Comparison of ENCODE assay signal across 8 cellular contexts in the genomic region with DNA sequence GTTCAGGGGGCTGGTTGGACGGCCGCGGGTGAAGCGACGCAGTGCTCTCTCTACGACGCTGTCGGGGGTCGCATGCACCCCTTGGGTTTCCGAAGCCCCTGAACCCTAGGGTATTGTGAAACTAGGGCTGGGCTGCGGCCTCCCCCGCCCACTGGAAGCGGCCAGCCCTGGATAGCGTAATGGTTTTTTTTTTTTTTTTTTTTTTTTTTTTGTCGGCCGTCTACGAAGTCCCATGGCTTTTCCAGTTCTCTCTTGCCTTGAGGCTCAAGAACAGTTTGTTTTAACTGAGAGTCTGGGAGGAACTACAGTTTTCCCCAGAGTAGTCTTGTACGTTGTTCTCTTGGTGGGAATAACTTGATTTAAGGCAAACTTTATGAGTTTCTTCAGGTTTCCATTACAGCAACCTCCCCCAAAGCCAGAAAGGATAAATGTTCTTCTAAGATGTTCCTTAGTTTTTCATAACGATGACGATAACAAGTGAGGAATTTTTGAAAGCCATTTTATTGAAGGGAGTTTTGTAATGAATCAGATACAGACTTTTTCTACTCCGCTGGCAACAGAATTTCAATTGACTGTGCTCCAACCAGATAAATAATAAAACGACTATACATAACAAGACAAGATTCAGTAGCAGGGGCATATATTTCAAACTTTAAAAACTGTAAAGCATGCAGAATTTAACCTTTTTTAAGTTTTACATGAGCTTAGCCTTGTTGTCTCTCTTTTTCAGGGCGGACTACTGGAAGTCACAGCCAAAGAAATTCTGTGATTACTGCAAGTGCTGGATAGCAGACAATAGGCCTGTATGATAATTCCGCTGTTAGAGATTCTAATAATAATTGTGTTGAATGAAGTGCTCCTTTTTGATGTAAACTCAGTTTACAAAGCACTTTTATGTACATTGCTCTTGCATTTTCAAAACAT. TPM values are rescaled to one million over a fixed set of nuclear protein-coding genes. Genes with fewer than 3 reads are reported as not detected.
DNase-seq lines count a peak whose midpoint lies in the region; ATAC-seq and TF ChIP-seq lines count a peak whose summit lies in the region.

No MANE protein-coding gene starts in this region.

- 8% methylated on average over 24 of the region's 24 CpGs for WGBS in HUES64

- POLR2A ChIA-PET in activated CD4-positive, alpha-beta memory T cell treated with anti-CD3 and anti-CD28 coated beads, Interleukin-2, amount 10 ng/mL, durations not matched to agents 7 days and 5 days (lab: Charles Lee), result interaction anchor here (1.4 to 11.9 kb wide), 6 partner anchors 45 to 202 kb away, joined by 7 to 147 read pairs (median 12); partner anchors contain the start of genes ELF1 and MTRF1

- CTCF ChIA-PET in activated CD4-positive, alpha-beta memory T cell treated with anti-CD3 and anti-CD28 coated beads, Interleukin-2, amount 10 ng/mL, durations not matched to agents 7 days and 5 days (lab: Charles Lee), result interaction anchor here (1.1 to 2.9 kb wide), 2 partner anchors 8 to 380 kb away, joined by 3 to 11 read pairs; no protein-coding TSS in a partner anchor

- H3K79me2 ChIP-seq in osteoblast (ENCODE audit: insufficient read depth, low read length), result peaks cover 61% of the 10 kb centered on the region

- H3K27ac Mint-ChIP-seq in activated CD4-positive, alpha-beta memory T cell treated with anti-CD3 and anti-CD28 coated beads, Interleukin-2, amount 10 ng/mL, durations not matched to agents 7 days and 5 days, result peak overlapping the region; percentile 91

- peak overlapping the region; percentile 88 for H3K4me2 ChIP-seq in osteoblast (ENCODE audit: insufficient read depth, low read length)

- H3K4me1 Mint-ChIP-seq in activated CD4-positive, alpha-beta memory T cell treated with anti-CD3 and anti-CD28 coated beads, Interleukin-2, amount 10 ng/mL, durations not matched to agents 7 days and 5 days, result peaks cover 43% of the 10 kb centered on the region

- H3K27me3 ChIP-seq in HUES64 (ENCODE audit: insufficient read depth, low read length) (no peaks in the 10 kb centered on the region), osteoblast (ENCODE audit: insufficient read depth, low read length) (no peaks in the 10 kb centered on the region)

- H3K9ac ChIP-seq in HUES64 (ENCODE audit: low read depth, low read length), result peak overlapping the region; percentile 88

- H3K27me3 Mint-ChIP-seq in activated CD4-positive, alpha-beta memory T cell treated with anti-CD3 and anti-CD28 coated beads, Interleukin-2, amount 10 ng/mL, durations not matched to agents 7 days and 5 days, result no peaks in the 10 kb centered on the region

- no peak for TF ChIP-seq CTCF in GM12864 (IDR thresholded peaks at IDR 0.05; ENCODE audit: low read depth, low read length, missing control alignments)
- TF ChIP-seq CTCF in foreskin fibroblast (IDR thresholded peaks at IDR 0.05; ENCODE audit: low read depth, low read length), result no peak
- TF ChIP-seq CTCF in osteoblast (IDR thresholded peaks at IDR 0.05; ENCODE audit: extremely low read depth, low read depth, low read length), result no peak

- peak overlapping the region; percentile 89 for H3K27ac ChIP-seq in HUES64 (ENCODE audit: low read depth, low read length)
- H3K27ac ChIP-seq in osteoblast (ENCODE audit: low read depth, low read length), result peak overlapping the region; percentile 92

- H3K9me3 Mint-ChIP-seq in activated CD4-positive, alpha-beta memory T cell treated with anti-CD3 and anti-CD28 coated beads, Interleukin-2, amount 10 ng/mL, durations not matched to agents 7 days and 5 days, result no peaks in the 10 kb centered on the region

- H3K36me3 Mint-ChIP-seq in activated CD4-positive, alpha-beta memory T cell treated with anti-CD3 and anti-CD28 coated beads, Interleukin-2, amount 10 ng/mL, durations not matched to agents 7 days and 5 days (ENCODE audit: low read depth), result peaks cover 39% of the 10 kb centered on the region

- H3K36me3 ChIP-seq in HUES64 (ENCODE audit: insufficient read depth, low read length), result peaks cover 43% of the 10 kb centered on the region
- peaks cover 23% of the 10 kb centered on the region for H3K36me3 ChIP-seq in osteoblast (ENCODE audit: insufficient read depth, low read length)

- H2AFZ ChIP-seq in osteoblast (ENCODE audit: low read length), result peak overlapping the region; percentile 97

- peak overlapping the region; percentile 95 for H3K4me3 Mint-ChIP-seq in activated CD4-positive, alpha-beta memory T cell treated with anti-CD3 and anti-CD28 coated beads, Interleukin-2, amount 10 ng/mL, durations not matched to agents 7 days and 5 days

- H3K4me1 ChIP-seq in HUES64 (ENCODE audit: insufficient read depth, low read length) (peaks cover 22% of the 10 kb centered on the region; the same call in 1 of the 2 replicates), osteoblast (ENCODE audit: insufficient read depth, low read length) (peaks cover 46% of the 10 kb centered on the region)

- H3K9me3 ChIP-seq in HUES64 (ENCODE audit: insufficient read depth, low read depth, low read length) (no peaks in the 10 kb centered on the region), osteoblast (ENCODE audit: low read depth, low read length) (no peaks in the 10 kb centered on the region)

- ATAC-seq in GM21576 (IDR thresholded peaks at IDR 0.05; ENCODE audit: unreplicated experiment), result peak; percentile 22

- DNase-seq in GM12864 (ENCODE audit: low read depth) (no peak), foreskin fibroblast (peak; percentile 9 to 35), osteoblast (ENCODE audit: insufficient read length, low spot score, missing footprints) (peak; percentile 30), ureter (ENCODE audit: low spot score) (no peak)
- DNase-seq in activated CD4-positive, alpha-beta memory T cell treated with anti-CD3 and anti-CD28 coated beads, Interleukin-2, amount 10 ng/mL, durations not matched to agents 7 days and 5 days, result no peak
- DNase-seq in central memory CD4-positive, alpha-beta T cell, result no peak

- peaks cover 7% of the 10 kb centered on the region for H4K20me1 ChIP-seq in osteoblast (ENCODE audit: insufficient read depth, low read length)

- H3K4me3 ChIP-seq in GM12864 (ENCODE audit: low read depth, low read length) (peak overlapping the region; percentile 68), HUES64 (ENCODE audit: low read length) (peak overlapping the region; percentile 85), foreskin fibroblast (ENCODE audit: low read depth in 1 of 2, low read length in 2 of 2) (peak overlapping the region; percentile 86 to 90), osteoblast (ENCODE audit: insufficient read depth, low read length) (peak overlapping the region; percentile 89)

RNA-seq across cellular contexts. Expression of gene WBP4, which starts 0.9 kb away (rescaled TPM):
- polyA plus RNA-seq in HUES64 (2013, experiment 1 of 2), result 11.4 TPM
- 15.2 TPM for polyA plus RNA-seq in HUES64 (2013, experiment 2 of 2)
- total RNA-seq in activated CD4-positive, alpha-beta memory T cell treated with anti-CD3 and anti-CD28 coated beads, Interleukin-2, amount 10 ng/mL, durations not matched to agents 7 days and 5 days, result 1 to 10 TPM; 9.0 to 9.3 TPM
- total RNA-seq in osteoblast, result 6.8 and 8.7 TPM in 2 replicates
- 11.3 TPM for total RNA-seq in ureter

RNA-seq across cellular contexts. Expression of gene ELF1, which starts 43.1 kb away (rescaled TPM):
- polyA plus RNA-seq in HUES64 (2013, experiment 1 of 2), result 9.7 TPM
- 11.0 TPM for polyA plus RNA-seq in HUES64 (2013, experiment 2 of 2)
- 100 to 1,000 TPM; 159 to 169 TPM for total RNA-seq in activated CD4-positive, alpha-beta memory T cell treated with anti-CD3 and anti-CD28 coated beads, Interleukin-2, amount 10 ng/mL, durations not matched to agents 7 days and 5 days
- total RNA-seq in osteoblast (60.7 and 63.0 TPM in 2 replicates), ureter (124 TPM)

Comparison
In these comparisons a context has a peak if more than half of its experiments do, and no peak if none do; other contexts are left out.
1. DNase-seq: peak in foreskin fibroblast (2 of 2) and osteoblast (single experiment); none in GM12864 (single experiment), activated CD4-positive, alpha-beta memory T cell treated with anti-CD3 and anti-CD28 coated beads, Interleukin-2, amount 10 ng/mL, durations not matched to agents 7 days and 5 days (single experiment), ureter (single experiment) and central memory CD4-positive, alpha-beta T cell (single experiment).
2. Peak in every context shown above with its lines, with median percentiles within 50 percentile points of each other: H3K4me3 ChIP-seq.